In genomic region chrX:71859637-71860036, GRCh38 we compare ENCODE assay signal across 2 cellular contexts.
TF ChIP-seq lines count a peak whose summit lies in the region.

No MANE protein-coding gene starts in this region.

TF ChIP-seq in GM12878, 131 proteins besides CTCF, POLR2A, EP300 and RAD21:
- no peak for TF ChIP-seq IRF3 (IDR thresholded peaks at IDR 0.05)
- peak; percentile 60; the same call in 1 of the 2 replicates for TF ChIP-seq SMC3 (IDR thresholded peaks at IDR 0.05; ENCODE audit: borderline replicate concordance, low read length)
- TF ChIP-seq SMAD5 (IDR thresholded peaks at IDR 0.05; ENCODE audit: low read depth) = no peak
- no peak for TF ChIP-seq RELB (IDR thresholded peaks at IDR 0.05; ENCODE audit: low read depth)
- no peak for TF ChIP-seq RAD51 (IDR thresholded peaks at IDR 0.05)
TF ChIP-seq in GM12878: peak in this region for 1.

TF ChIP-seq in HepG2, 621 proteins besides CTCF, POLR2A, EP300 and RAD21:
- no peak for TF ChIP-seq NONO (IDR thresholded peaks at IDR 0.05)
- TF ChIP-seq NONO (CRISPR knock-in tag; conservative IDR thresholded peaks at IDR 0.05) = no peak
- peak; percentile 45 for TF ChIP-seq STAG1 (CRISPR knock-in tag; IDR thresholded peaks at IDR 0.05)
TF ChIP-seq in HepG2: peak in this region for 1.
